1 cellular context compared by ENCODE assay signal in genomic region chr17:75698659-75699058, GRCh38.
TF ChIP-seq lines count a peak whose summit lies in the region.

No MANE protein-coding gene starts in this region.

TF ChIP-seq in GM12878, 131 proteins besides CTCF, POLR2A, EP300 and RAD21:
- TF ChIP-seq ZBTB40 (IDR thresholded peaks at IDR 0.05; ENCODE audit: borderline replicate concordance) (no peak), NBN (IDR thresholded peaks at IDR 0.05) (no peak), ZBTB4 (CRISPR knock-in tag; IDR thresholded peaks at IDR 0.05) (no peak), DPF2 (IDR thresholded peaks at IDR 0.05) (no peak), ATF7 (IDR thresholded peaks at IDR 0.05; ENCODE audit: low read depth) (no peak), TCF3 (IDR thresholded peaks at IDR 0.05; ENCODE audit: borderline replicate concordance, insufficient read depth, low read depth, low read length) (no peak), POLR2AphosphoS2 (IDR thresholded peaks at IDR 0.05; ENCODE audit: low read depth, low read length) (no peak), SPI1 (IDR thresholded peaks at IDR 0.05; ENCODE audit: borderline replicate concordance, insufficient read depth, low read depth, low read length) (no peak), CREM (IDR thresholded peaks at IDR 0.05; ENCODE audit: low read depth) (no peak), CUX1 (IDR thresholded peaks at IDR 0.05; ENCODE audit: insufficient replicate concordance, low read depth, low read length) (no peak), BMI1 (IDR thresholded peaks at IDR 0.05; ENCODE audit: borderline replicate concordance) (no peak), BACH1 (IDR thresholded peaks at IDR 0.05; ENCODE audit: borderline replicate concordance) (no peak)
